Comparison of ENCODE assay signal across 8 cellular contexts in genomic region chr9:122213589-122214413, GRCh38. TPM values are rescaled to one million over a fixed set of nuclear protein-coding genes. Genes with fewer than 3 reads are reported as not detected.
A peak's percentile ranks its signal among the peaks of the same experiment; 100 is the strongest.
DNase-seq lines count a peak whose midpoint lies in the region; ATAC-seq and TF ChIP-seq lines count a peak whose summit lies in the region.

No MANE protein-coding gene starts in this region.

- H3K4ac ChIP-seq in IMR-90 (ENCODE audit: low read depth, low read length) = no peak overlapping the region

- H3K27ac ChIP-seq in IMR-90 (ENCODE audit: insufficient read depth, low read length) (no peak overlapping the region), Peyer's patch (no peak overlapping the region)

- H2BK15ac ChIP-seq in IMR-90 (ENCODE audit: low read depth, low read length) = no peak overlapping the region

- no peak overlapping the region for H4K91ac ChIP-seq in IMR-90 (ENCODE audit: insufficient read depth, low read depth, low read length)

- H3K27me3 ChIP-seq in IMR-90 (ENCODE audit: control insufficient read depth, insufficient read depth, low read length) (peaks cover 78% of the 10 kb centered on the region), Peyer's patch (peaks cover 0 to 30% of the 10 kb centered on the region in 2 donors)

- H3K9ac ChIP-seq in IMR-90 (ENCODE audit: low read depth, low read length) = no peak overlapping the region

- H2BK5ac ChIP-seq in IMR-90 (ENCODE audit: low read depth, low read length, poor library complexity, severe bottlenecking) = no peak overlapping the region

- peaks cover 73% of the 10 kb centered on the region for H3K27me3 Mint-ChIP-seq in activated naive CD8-positive, alpha-beta T cell treated with anti-CD3 and anti-CD28 coated beads, Interleukin-2, amount 10 ng/mL, durations not matched to agents 7 days and 5 days

- DNase-seq in IMR-90 (no peak), Peyer's patch (peak in 2 of 3 donors; percentile 54 to 75), iPS-NIHi11 (ENCODE audit: low spot score) (peak; percentile 99), dermis blood vessel endothelial cell (no peak)
- DNase-seq in activated naive CD8-positive, alpha-beta T cell treated with anti-CD3 and anti-CD28 coated beads, Interleukin-2, amount 10 ng/mL, durations not matched to agents 7 days and 5 days = peak; percentile 79
- peak; percentile 65 for DNase-seq in stimulated activated CD4-positive, alpha-beta T cell treated with anti-CD3 and anti-CD28 coated beads, Interleukin-1b, Interleukin-23, amount 100 ng/mL, for 48 hours

- in situ Hi-C loops in IMR-90 (cut with MboI; ENCODE audit: low sequenced_read_pairs) = no loop called here

- CTCF ChIA-PET in IMR-90 (lab: Yijun Ruan, JAX) = no interaction called here

- H2AK9ac ChIP-seq in IMR-90 (replicated peaks; ENCODE audit: low read depth, low read length, poor library complexity) = no peak overlapping the region

- no peaks in the 10 kb centered on the region for H3K79me1 ChIP-seq in IMR-90 (ENCODE audit: low read depth in 1 of 2, low read length in 2 of 2)

- peak overlapping the region; percentile 78 for H3K4me2 ChIP-seq in IMR-90 (ENCODE audit: low read depth, low read length)

- dilution Hi-C loops in IMR-90 (cut with HindIII; ENCODE audit: low sequenced_read_pairs, unreplicated experiment) = no loop called here

- H3K4me3 ChIP-seq in IMR-90 (ENCODE audit: insufficient read depth, low read depth, low read length) (peak overlapping the region; percentile 36), Peyer's patch (peak overlapping the region; percentile 26 to 52 (median 40))

- no peak overlapping the region for H3K27ac Mint-ChIP-seq in activated naive CD8-positive, alpha-beta T cell treated with anti-CD3 and anti-CD28 coated beads, Interleukin-2, amount 10 ng/mL, durations not matched to agents 7 days and 5 days

- no peak overlapping the region for H2AK5ac ChIP-seq in IMR-90 (ENCODE audit: low read depth, low read length)

- no peak overlapping the region for H3K14ac ChIP-seq in IMR-90 (replicated peaks; ENCODE audit: low read depth, low read length)

- no peak for TF ChIP-seq RAD21 in IMR-90 (IDR thresholded peaks at IDR 0.05; ENCODE audit: low read length)

- 6% methylated on average over 25 of the region's 93 CpGs; no CpG with 5 or more reads in 1 of the 2 experiments for WGBS in IMR-90 (ENCODE audit: extremely low coverage in 2 of 2, insufficient read length in 1 of 2), 2 experiments

- no peaks in the 10 kb centered on the region for H3K9me1 ChIP-seq in IMR-90 (ENCODE audit: insufficient read depth, low read length)

- no peak overlapping the region for H3K23ac ChIP-seq in IMR-90 (ENCODE audit: low read depth, low read length)

- H3K4me3 Mint-ChIP-seq in activated naive CD8-positive, alpha-beta T cell treated with anti-CD3 and anti-CD28 coated beads, Interleukin-2, amount 10 ng/mL, durations not matched to agents 7 days and 5 days = peak overlapping the region; percentile 59

- H3K4me1 ChIP-seq in IMR-90 (ENCODE audit: control insufficient read depth, insufficient read depth, low read length) (peaks cover 4% of the 10 kb centered on the region; the same call in 1 of the 2 replicates), Peyer's patch (peaks cover 0 to 23% (median 5%) of the 10 kb centered on the region in 4 donors)

- H3K56ac ChIP-seq in IMR-90 (ENCODE audit: extremely low read depth, insufficient read depth, low read length) = no peak overlapping the region

- ATAC-seq in GM18505 (IDR thresholded peaks at IDR 0.05; ENCODE audit: unreplicated experiment) (peak; percentile 52), IMR-90 (ENCODE audit: low read depth) (peak; percentile 82), HG02571 (IDR thresholded peaks at IDR 0.05; ENCODE audit: unreplicated experiment) (no peak)
- peak; percentile 85 for ATAC-seq in activated naive CD8-positive, alpha-beta T cell treated with anti-CD3 and anti-CD28 coated beads, Interleukin-2, amount 10 ng/mL, durations not matched to agents 7 days and 5 days (ENCODE audit: low read depth)

- H4K5ac ChIP-seq in IMR-90 (ENCODE audit: low read depth, low read length) = no peak overlapping the region

- H3K18ac ChIP-seq in IMR-90 (ENCODE audit: low read depth, low read length) = no peak overlapping the region

- 0 out of 2 replicates have a peak, but pooled peaks have one; percentile 2 for TF ChIP-seq CTCF in IMR-90 (conservative IDR thresholded peaks at IDR 0.05; ENCODE audit: low read depth, low read length)
- no peak for TF ChIP-seq CTCF in Peyer's patch (IDR thresholded peaks at IDR 0.05)

- H4K20me1 ChIP-seq in IMR-90 (ENCODE audit: insufficient read depth, low read length) = peaks cover 15% of the 10 kb centered on the region; the same call in 1 of the 2 replicates

- peak overlapping the region; percentile 84 for H2AFZ ChIP-seq in IMR-90 (replicated peaks; ENCODE audit: low read length, poor library complexity)

- H4K8ac ChIP-seq in IMR-90 (ENCODE audit: low read depth in 2 of 2, low read length in 2 of 2) = no peak overlapping the region

- H2BK20ac ChIP-seq in IMR-90 (ENCODE audit: low read depth, low read length) = no peak overlapping the region

- no peaks in the 10 kb centered on the region for H3K9me3 Mint-ChIP-seq in activated naive CD8-positive, alpha-beta T cell treated with anti-CD3 and anti-CD28 coated beads, Interleukin-2, amount 10 ng/mL, durations not matched to agents 7 days and 5 days

- POLR2A ChIA-PET in IMR-90 (lab: Charles Lee; ENCODE audit: unreplicated experiment) = no interaction called here
- POLR2A ChIA-PET in activated naive CD8-positive, alpha-beta T cell treated with anti-CD3 and anti-CD28 coated beads, Interleukin-2, amount 10 ng/mL, durations not matched to agents 7 days and 5 days (lab: Charles Lee) = interaction anchor here (1.0 to 1.5 kb wide), 3 partner anchors 26 to 55 kb away, joined by 3 to 4 read pairs (median 3); partner anchors contain the start of genes MRRF and RBM18

- TF ChIP-seq POLR2A in GM18505 (IDR thresholded peaks at IDR 0.05; ENCODE audit: borderline replicate concordance, extremely low read depth, insufficient read depth, insufficient read length) (no peak), IMR-90 (IDR thresholded peaks at IDR 0.05; ENCODE audit: low read depth, low read length) (no peak), Peyer's patch (IDR thresholded peaks at IDR 0.05) (no peak)

- intact Hi-C loops in IMR-90 (cut with micrococcal nuclease) = no loop called here

- BruUV-seq in IMR-90 (replicated peaks; lab: Mats Ljungman, UMichigan) = no TSS peak

- H3K36me3 ChIP-seq in IMR-90 (ENCODE audit: control insufficient read depth, insufficient read depth, low read length) = no peaks in the 10 kb centered on the region
- no peaks in the 10 kb centered on the region for H3K36me3 ChIP-seq in Peyer's patch

- H3K9me3 ChIP-seq in IMR-90 (ENCODE audit: control insufficient read depth, insufficient read depth, low read length) (peaks cover 10% of the 10 kb centered on the region; the same call in 1 of the 2 replicates), Peyer's patch (peaks cover 0 to 3% (median 0%) of the 10 kb centered on the region in 4 donors)

- no peak overlapping the region for H2BK120ac ChIP-seq in IMR-90 (ENCODE audit: low read depth, low read length)

- peaks cover 13% of the 10 kb centered on the region for H3K4me1 Mint-ChIP-seq in activated naive CD8-positive, alpha-beta T cell treated with anti-CD3 and anti-CD28 coated beads, Interleukin-2, amount 10 ng/mL, durations not matched to agents 7 days and 5 days

- H3K36me3 Mint-ChIP-seq in activated naive CD8-positive, alpha-beta T cell treated with anti-CD3 and anti-CD28 coated beads, Interleukin-2, amount 10 ng/mL, durations not matched to agents 7 days and 5 days = no peaks in the 10 kb centered on the region

RNA-seq across cellular contexts. Expression of gene LHX6, which starts 15.0 kb away (rescaled TPM):
- total RNA-seq in IMR-90 (2012; rRNA removed) (under 0.01 TPM in 2 replicates), Peyer's patch (10 to 100 TPM in 1 of 4 donors, 1 to 10 TPM in 2, under 1 TPM in 1; 0.53 to 12.4 (median 3.1) TPM), dermis blood vessel endothelial cell (18.1 and 27.4 TPM in 2 replicates)
- 0.05 and 0.17 TPM in 2 replicates for polyA plus RNA-seq in IMR-90 (2012; rRNA removed)
- 0.01 and 0.11 TPM in 2 replicates for polyA plus RNA-seq in IMR-90 (2012; cell fraction: cytosol; rRNA removed)
- 0.09 and 0.21 TPM in 2 replicates for polyA plus RNA-seq in IMR-90 (2012; cell fraction: nucleus; rRNA removed; ENCODE audit: low replicate concordance)
- not detected for total RNA-seq in activated naive CD8-positive, alpha-beta T cell treated with anti-CD3 and anti-CD28 coated beads, Interleukin-2, amount 10 ng/mL, durations not matched to agents 7 days and 5 days

RNA-seq across cellular contexts. Expression of gene RBM18, which starts 50.8 kb away (rescaled TPM):
- 8.1 and 8.4 TPM in 2 replicates for total RNA-seq in IMR-90 (2012; rRNA removed)
- 13.8 and 15.6 TPM in 2 replicates for polyA plus RNA-seq in IMR-90 (2012; rRNA removed)
- 1.8 and 2.6 TPM in 2 replicates for polyA plus RNA-seq in IMR-90 (2012; cell fraction: cytosol; rRNA removed)
- 0.84 and 8.8 TPM in 2 replicates for polyA plus RNA-seq in IMR-90 (2012; cell fraction: nucleus; rRNA removed; ENCODE audit: low replicate concordance)
- total RNA-seq in Peyer's patch = 10 to 100 TPM in 1 of 4 donors, 1 to 10 TPM in 3; 4.5 to 37.1 (median 7.5) TPM
- 10 to 100 TPM; 20.9 to 23.4 TPM for total RNA-seq in activated naive CD8-positive, alpha-beta T cell treated with anti-CD3 and anti-CD28 coated beads, Interleukin-2, amount 10 ng/mL, durations not matched to agents 7 days and 5 days
- total RNA-seq in dermis blood vessel endothelial cell = 8.0 and 14.3 TPM in 2 replicates

RNA-seq across cellular contexts. Expression of gene MRRF, which starts 50.9 kb away (rescaled TPM):
- total RNA-seq in IMR-90 (2012; rRNA removed) (35.8 and 38.0 TPM in 2 replicates), Peyer's patch (10 to 100 TPM; 54.8 to 69.6 (median 67.8) TPM), dermis blood vessel endothelial cell (45.1 and 65.3 TPM in 2 replicates)
- 27.1 and 32.1 TPM in 2 replicates for polyA plus RNA-seq in IMR-90 (2012; rRNA removed)
- 6.7 and 9.3 TPM in 2 replicates for polyA plus RNA-seq in IMR-90 (2012; cell fraction: cytosol; rRNA removed)
- 10.8 and 60.6 TPM in 2 replicates for polyA plus RNA-seq in IMR-90 (2012; cell fraction: nucleus; rRNA removed; ENCODE audit: low replicate concordance)
- 10 to 100 TPM; 28.4 to 29.0 TPM for total RNA-seq in activated naive CD8-positive, alpha-beta T cell treated with anti-CD3 and anti-CD28 coated beads, Interleukin-2, amount 10 ng/mL, durations not matched to agents 7 days and 5 days

RNA-seq across cellular contexts. Expression of gene MORN5, which starts 54.1 kb away (rescaled TPM):
- total RNA-seq in IMR-90 (2012; rRNA removed) = not detected in 2 replicates
- polyA plus RNA-seq in IMR-90 (2012; rRNA removed) = not detected in 2 replicates
- not detected in 2 replicates for polyA plus RNA-seq in IMR-90 (2012; cell fraction: cytosol; rRNA removed)
- polyA plus RNA-seq in IMR-90 (2012; cell fraction: nucleus; rRNA removed; ENCODE audit: low replicate concordance) = not detected in 2 replicates
- total RNA-seq in Peyer's patch = not detected
- total RNA-seq in activated naive CD8-positive, alpha-beta T cell treated with anti-CD3 and anti-CD28 coated beads, Interleukin-2, amount 10 ng/mL, durations not matched to agents 7 days and 5 days = not detected
- not detected in 2 replicates for total RNA-seq in dermis blood vessel endothelial cell

RNA-seq across cellular contexts. Expression of gene NDUFA8, which starts 54.2 kb away (rescaled TPM):
- 45.2 and 80.8 TPM in 2 replicates for total RNA-seq in IMR-90 (2012; rRNA removed)
- 98.1 and 103 TPM in 2 replicates for polyA plus RNA-seq in IMR-90 (2012; rRNA removed)
- 54.5 and 98.8 TPM in 2 replicates for polyA plus RNA-seq in IMR-90 (2012; cell fraction: cytosol; rRNA removed)
- 11.0 and 36.0 TPM in 2 replicates for polyA plus RNA-seq in IMR-90 (2012; cell fraction: nucleus; rRNA removed; ENCODE audit: low replicate concordance)
- total RNA-seq in Peyer's patch = 10 to 100 TPM; 17.3 to 41.3 (median 32.2) TPM
- total RNA-seq in activated naive CD8-positive, alpha-beta T cell treated with anti-CD3 and anti-CD28 coated beads, Interleukin-2, amount 10 ng/mL, durations not matched to agents 7 days and 5 days = 10 to 100 TPM; 32.5 to 36.7 TPM
- 40.7 and 48.5 TPM in 2 replicates for total RNA-seq in dermis blood vessel endothelial cell

Comparison
In these comparisons a context has a peak if more than half of its experiments do, and no peak if none do; other contexts are left out.
1. DNase-seq: peak in Peyer's patch (2 of 3), activated naive CD8-positive, alpha-beta T cell treated with anti-CD3 and anti-CD28 coated beads, Interleukin-2, amount 10 ng/mL, durations not matched to agents 7 days and 5 days (single experiment), iPS-NIHi11 (single experiment) and stimulated activated CD4-positive, alpha-beta T cell treated with anti-CD3 and anti-CD28 coated beads, Interleukin-1b, Interleukin-23, amount 100 ng/mL, for 48 hours (single experiment); none in IMR-90 (single experiment) and dermis blood vessel endothelial cell (single experiment).